Comparison of ENCODE assay signal across 30 cellular contexts in the genomic region with DNA sequence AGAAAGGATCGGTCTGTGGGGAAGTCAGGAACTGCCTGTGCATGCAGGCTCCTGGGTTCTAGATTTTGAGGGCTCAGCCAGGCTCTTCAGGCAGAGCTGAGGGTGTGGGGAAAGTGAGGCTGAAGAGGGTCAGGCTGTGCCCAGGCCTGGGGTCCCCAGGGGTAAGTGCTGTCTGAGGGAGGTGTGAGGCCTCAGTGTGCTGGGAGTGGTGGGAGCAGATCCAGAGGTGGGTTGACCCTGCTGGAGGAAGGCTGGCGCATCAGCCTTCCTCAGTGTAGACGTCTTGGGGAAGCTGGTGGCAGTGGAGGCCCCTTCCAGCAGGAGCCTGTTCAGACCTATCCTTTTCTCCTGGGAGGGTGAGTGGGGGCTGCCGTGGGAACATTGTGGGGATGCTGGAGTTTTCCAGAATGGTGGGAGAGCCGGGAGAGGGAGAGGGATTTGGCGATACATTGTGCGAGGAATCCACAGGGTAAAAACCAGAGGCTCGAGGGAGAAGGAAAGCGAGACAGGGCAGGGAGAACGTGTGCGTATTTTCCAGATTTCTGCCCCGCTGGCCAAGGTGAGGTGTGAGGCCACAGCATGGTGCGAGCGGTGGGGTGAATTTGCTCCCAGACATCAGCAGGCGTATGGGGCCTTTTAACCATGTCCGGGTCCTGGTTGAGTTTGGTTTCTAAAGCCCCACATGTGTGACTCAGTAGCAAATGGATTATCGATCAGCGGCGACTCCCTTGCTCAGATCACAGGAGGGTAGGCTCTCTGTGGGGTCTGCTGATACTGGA.
"Had no signal": no experiment of that assay in that cellular context is flagged by ENCODE, and none has a peak within 500 bp of the region (broad histone marks: within the 10 kb centered on the region; RNA-seq: fewer than 3 reads in every experiment).

No MANE protein-coding gene starts in this region.

- H3K79me2 ChIP-seq: hepatocyte had no signal

- H2AFZ ChIP-seq: hepatocyte had no signal

- H3K27me3 ChIP-seq: foreskin keratinocyte, ovary, right atrium auricular region, testis had no signal

- H3K9me3 Mint-ChIP-seq: dendritic cell treated with granulocyte-macrophage colony-stimulating factor and Interleukin-4, amounts not matched to agents 40 ng/mL and 50 ng/mL, for 4 days; nephron; stimulated activated memory B cell treated with anti-CD40 and anti-IgM and Interleukin-4, amounts not matched to agents 10 μg/mL and 1 μg/mL and 100 μg/mL, for 72 hours; type B pancreatic cell had no signal

- H3K27ac ChIP-seq: esophagus muscularis mucosa, foreskin keratinocyte, gastroesophageal sphincter, heart left ventricle, hepatocyte, left ventricle myocardium inferior, lower lobe of right lung, ovary, right atrium auricular region, testis, tibial artery had no signal

- H3K9me3 ChIP-seq: esophagus muscularis mucosa, gastroesophageal sphincter, heart left ventricle, left ventricle myocardium inferior, lower lobe of right lung, ovary, right atrium auricular region, testis, tibial artery had no signal

- H3K4me1 Mint-ChIP-seq: stimulated activated memory B cell treated with anti-CD40 and anti-IgM and Interleukin-4, amounts not matched to agents 10 μg/mL and 1 μg/mL and 100 μg/mL, for 72 hours had no signal

- H3K4me3 Mint-ChIP-seq: dendritic cell treated with granulocyte-macrophage colony-stimulating factor and Interleukin-4, amounts not matched to agents 40 ng/mL and 50 ng/mL, for 4 days; nephron; stimulated activated memory B cell treated with anti-CD40 and anti-IgM and Interleukin-4, amounts not matched to agents 10 μg/mL and 1 μg/mL and 100 μg/mL, for 72 hours; type B pancreatic cell had no signal

- H3K4me1 ChIP-seq: esophagus muscularis mucosa, foreskin keratinocyte, gastroesophageal sphincter, heart left ventricle, left ventricle myocardium inferior, lower lobe of right lung, right atrium auricular region, testis, tibial artery had no signal

- H3K4me2 ChIP-seq: hepatocyte, smooth muscle cell had no signal

- H3K36me3 Mint-ChIP-seq: stimulated activated memory B cell treated with anti-CD40 and anti-IgM and Interleukin-4, amounts not matched to agents 10 μg/mL and 1 μg/mL and 100 μg/mL, for 72 hours; type B pancreatic cell had no signal

- ATAC-seq: foreskin keratinocyte; gastroesophageal sphincter; heart left ventricle; left colon; lower lobe of right lung; sciatic nerve; stimulated activated memory B cell treated with anti-CD40 and anti-IgM and Interleukin-4, amounts not matched to agents 10 μg/mL and 1 μg/mL and 100 μg/mL, for 72 hours; stimulated activated naive CD8-positive, alpha-beta T cell treated with anti-CD3 and anti-CD28 coated beads, Interleukin-15, Interleukin-2, amounts not matched to agents 100 U/mL and 50 U/mL, for 24 hours had no signal

- H3K27ac Mint-ChIP-seq: dendritic cell treated with granulocyte-macrophage colony-stimulating factor and Interleukin-4, amounts not matched to agents 40 ng/mL and 50 ng/mL, for 4 days; nephron; progenitor cell of endocrine pancreas; stimulated activated memory B cell treated with anti-CD40 and anti-IgM and Interleukin-4, amounts not matched to agents 10 μg/mL and 1 μg/mL and 100 μg/mL, for 72 hours; type B pancreatic cell had no signal

- H3K36me3 ChIP-seq: esophagus muscularis mucosa, gastroesophageal sphincter, heart left ventricle, left ventricle myocardium inferior, lower lobe of right lung, ovary, right atrium auricular region, tibial artery had no signal

- H3K4me3 ChIP-seq: esophagus muscularis mucosa, gastroesophageal sphincter, heart left ventricle, hepatocyte, left ventricle myocardium inferior, lower lobe of right lung, ovary, right atrium auricular region, smooth muscle cell, testis, tibial artery had no signal

- FAIRE-seq: colon, endothelial cell of umbilical vein, islet of Langerhans had no signal

- DNase-seq: central memory CD4-positive, alpha-beta T cell; effector CD8-positive, alpha-beta T cell; foreskin keratinocyte; heart left ventricle; kidney glomerular epithelial cell; left ventricle myocardium inferior; lower lobe of right lung; occipital lobe; ovary; stimulated activated CD4-positive, alpha-beta T cell treated with anti-CD3 and anti-CD28 coated beads, Interleukin-2, amount 100 ng/mL, for 24 hours; stimulated activated CD4-positive, alpha-beta T cell treated with anti-CD3 and anti-CD28 coated beads, Interleukin-4, amount 100 ng/mL, for 24 hours; stimulated activated naive CD8-positive, alpha-beta T cell treated with anti-CD3 and anti-CD28 coated beads, Interleukin-15, Interleukin-2, amounts not matched to agents 100 U/mL and 50 U/mL, for 24 hours; substantia nigra; testis; tibial artery had no signal
